27 cellular contexts compared by ENCODE assay signal in genomic region chr1:181163662-181164061, GRCh38.
"Had no signal": no experiment of that assay in that cellular context is flagged by ENCODE, and none has a peak within 500 bp of the region (broad histone marks: within the 10 kb centered on the region; RNA-seq: fewer than 3 reads in every experiment).

No MANE protein-coding gene starts in this region.

- FAIRE-seq: urothelium cell line had no signal

- ATAC-seq: stimulated activated effector memory CD8-positive, alpha-beta T cell treated with anti-CD3 and anti-CD28 coated beads, Interleukin-12 subunit alpha, Interleukin-12 subunit beta, amount 100 ng/mL, for 72 hours; stimulated activated memory B cell treated with anti-CD40 and anti-IgM and Interleukin-4, amounts not matched to agents 10 μg/mL and 1 μg/mL and 100 μg/mL, for 72 hours; stimulated activated naive B cell treated with anti-CD40 and anti-IgM and Interleukin-4, amounts not matched to agents 10 μg/mL and 1 μg/mL and 100 μg/mL, for 72 hours; stimulated activated naive CD8-positive, alpha-beta T cell treated with anti-CD3 and anti-CD28 coated beads, Interleukin-15, amount 100 ng/mL, for 72 hours; stimulated activated naive CD8-positive, alpha-beta T cell treated with anti-CD3 and anti-CD28 coated beads, Interleukin-15, Interleukin-2, amounts not matched to agents 100 U/mL and 50 U/mL, for 24 hours; upper lobe of right lung had no signal

- DNase-seq: stimulated activated CD4-positive, alpha-beta T cell treated with anti-CD3 and anti-CD28 coated beads, Interleukin-2, amount 100 ng/mL, for 48 hours; stimulated activated CD4-positive, alpha-beta T cell treated with anti-CD3 and anti-CD28 coated beads, Interleukin-4, amount 100 ng/mL, for 1 hour; stimulated activated CD4-positive, alpha-beta T cell treated with anti-CD3 and anti-CD28 coated beads, Interleukin-4, amount 100 ng/mL, for 24 hours; stimulated activated CD4-positive, alpha-beta T cell treated with anti-CD3 and anti-CD28 coated beads, Interleukin-4, amount 100 ng/mL, for 4 hours; stimulated activated CD8-positive, alpha-beta memory T cell treated with anti-CD3 and anti-CD28 coated beads, Interleukin-4, amount 100 ng/mL, for 48 hours; stimulated activated naive B cell treated with anti-CD40 and anti-IgM and Interleukin-4, amounts not matched to agents 10 μg/mL and 1 μg/mL and 100 μg/mL, for 72 hours; stimulated activated naive CD4-positive, alpha-beta T cell; stimulated activated naive CD4-positive, alpha-beta T cell treated with Interleukin-2 at 50 U/mL for 16 hours; stimulated activated naive CD8-positive, alpha-beta T cell treated with anti-CD3 and anti-CD28 coated beads, Interleukin-15, amount 100 ng/mL, for 72 hours; stimulated activated naive CD8-positive, alpha-beta T cell treated with anti-CD3 and anti-CD28 coated beads, Interleukin-15, Interleukin-2, amounts not matched to agents 100 U/mL and 50 U/mL, for 24 hours; stomach; substantia nigra; testis; thyroid gland; tibial artery; transverse colon; trophoblast cell; upper lobe of left lung; upper lobe of right lung; uterus had no signal

- H3K36me3 ChIP-seq: stomach, suprapubic skin, thoracic aorta, thyroid gland, tibial nerve, transverse colon, upper lobe of left lung, upper lobe of right lung, uterus, vagina had no signal

- H3K4me3 ChIP-seq: stomach, suprapubic skin, testis, thoracic aorta, thyroid gland, tibial artery, tibial nerve, transverse colon, upper lobe of left lung, upper lobe of right lung, uterus, vagina had no signal

- H3K27ac ChIP-seq: stomach, suprapubic skin, testis, thoracic aorta, thyroid gland, tibial artery, tibial nerve, transverse colon, upper lobe of left lung, upper lobe of right lung, uterus, vagina had no signal

- H3K27me3 ChIP-seq: stomach, suprapubic skin, testis, thyroid gland, tibial artery, tibial nerve, transverse colon, upper lobe of left lung, upper lobe of right lung, uterus, vagina had no signal

- H3K9me3 ChIP-seq: suprapubic skin, testis, thyroid gland, uterus, vagina had no signal

- H3K4me1 ChIP-seq: testis, thyroid gland had no signal
